Comparison of ENCODE assay signal across 1 cellular context in genomic region chr14:32259368-32260013, GRCh38.
TF ChIP-seq lines count a peak whose summit lies in the region.

No MANE protein-coding gene starts in this region.

TF ChIP-seq in GM12878, 131 proteins besides CTCF, POLR2A, EP300 and RAD21 (continued from another document and continues in another):
- no peak for TF ChIP-seq IRF5 (IDR thresholded peaks at IDR 0.05; ENCODE audit: borderline replicate concordance)
- TF ChIP-seq REST (IDR thresholded peaks at IDR 0.05; ENCODE audit: low read depth, low read length): no peak
- TF ChIP-seq CBX5 (IDR thresholded peaks at IDR 0.05; ENCODE audit: low read depth): peak; percentile 77
- TF ChIP-seq TCF3 (IDR thresholded peaks at IDR 0.05; ENCODE audit: borderline replicate concordance, insufficient read depth, low read depth, low read length): peak; percentile 69; the same call in 1 of the 2 replicates
- no peak for TF ChIP-seq USF1 (IDR thresholded peaks at IDR 0.05; ENCODE audit: borderline replicate concordance, extremely low read length, insufficient read depth, low read depth, low read length)
- peak; percentile 74 for TF ChIP-seq PAX5 (IDR thresholded peaks at IDR 0.05; ENCODE audit: borderline replicate concordance, low read depth, low read length)
- no peak for TF ChIP-seq SP1 (IDR thresholded peaks at IDR 0.05; ENCODE audit: low read depth, low read length)
- peak; percentile 58; the same call in 1 of the 2 replicates for TF ChIP-seq NR2F1 (conservative IDR thresholded peaks at IDR 0.05)
- no peak for TF ChIP-seq HDAC2 (IDR thresholded peaks at IDR 0.05)
- TF ChIP-seq NFXL1 (IDR thresholded peaks at IDR 0.05; ENCODE audit: borderline replicate concordance): no peak
- TF ChIP-seq YBX1 (IDR thresholded peaks at IDR 0.05): no peak
- no peak for TF ChIP-seq RFX5 (IDR thresholded peaks at IDR 0.05; ENCODE audit: low read depth, low read length)
- TF ChIP-seq MEF2A (IDR thresholded peaks at IDR 0.05; ENCODE audit: insufficient read depth, low read depth, low read length): no peak
- TF ChIP-seq TCF12 (IDR thresholded peaks at IDR 0.05; ENCODE audit: low read depth, low read length): peak; percentile 92
- TF ChIP-seq SIN3A (IDR thresholded peaks at IDR 0.05; ENCODE audit: low read depth, low read length): no peak
- no peak for TF ChIP-seq ATF3 (IDR thresholded peaks at IDR 0.05; ENCODE audit: borderline replicate concordance, extremely low read depth, low read depth, low read length)
- TF ChIP-seq ZNF687 (IDR thresholded peaks at IDR 0.05): no peak
- no peak for TF ChIP-seq KLF5 (IDR thresholded peaks at IDR 0.05; ENCODE audit: partially characterized antibody)
- no peak for TF ChIP-seq ZBTB4 (CRISPR knock-in tag; IDR thresholded peaks at IDR 0.05)
- no peak for TF ChIP-seq RBBP5 (conservative IDR thresholded peaks at IDR 0.05)
- no peak for TF ChIP-seq PBX3 (IDR thresholded peaks at IDR 0.05; ENCODE audit: insufficient replicate concordance, low read depth, low read length)
- no peak for TF ChIP-seq YY1 (IDR thresholded peaks at IDR 0.05; ENCODE audit: low read depth, low read length)
- TF ChIP-seq CBX3 (IDR thresholded peaks at IDR 0.05; ENCODE audit: borderline replicate concordance, low read depth): no peak
- TF ChIP-seq IKZF1 (conservative IDR thresholded peaks at IDR 0.05): peak; percentile 93
- no peak for TF ChIP-seq PAX8 (IDR thresholded peaks at IDR 0.05)
- TF ChIP-seq SREBF2 (IDR thresholded peaks at IDR 0.05; ENCODE audit: low read length): no peak
- no peak for TF ChIP-seq HDAC6 (IDR thresholded peaks at IDR 0.05; ENCODE audit: unreplicated experiment)
- TF ChIP-seq LARP7 (IDR thresholded peaks at IDR 0.05): no peak
- no peak for TF ChIP-seq ZNF592 (IDR thresholded peaks at IDR 0.05)
- no peak for TF ChIP-seq PRDM15 (CRISPR knock-in tag; IDR thresholded peaks at IDR 0.05)
- TF ChIP-seq TBL1XR1 (IDR thresholded peaks at IDR 0.05; ENCODE audit: low read depth, low read length): 0 out of 2 replicates have a peak, but pooled peaks have one; percentile 9
- TF ChIP-seq FOXM1 (IDR thresholded peaks at IDR 0.05; ENCODE audit: low read depth, low read length): peak; percentile 71
